ENCODE assay signal across 8 cellular contexts in the genomic region with DNA sequence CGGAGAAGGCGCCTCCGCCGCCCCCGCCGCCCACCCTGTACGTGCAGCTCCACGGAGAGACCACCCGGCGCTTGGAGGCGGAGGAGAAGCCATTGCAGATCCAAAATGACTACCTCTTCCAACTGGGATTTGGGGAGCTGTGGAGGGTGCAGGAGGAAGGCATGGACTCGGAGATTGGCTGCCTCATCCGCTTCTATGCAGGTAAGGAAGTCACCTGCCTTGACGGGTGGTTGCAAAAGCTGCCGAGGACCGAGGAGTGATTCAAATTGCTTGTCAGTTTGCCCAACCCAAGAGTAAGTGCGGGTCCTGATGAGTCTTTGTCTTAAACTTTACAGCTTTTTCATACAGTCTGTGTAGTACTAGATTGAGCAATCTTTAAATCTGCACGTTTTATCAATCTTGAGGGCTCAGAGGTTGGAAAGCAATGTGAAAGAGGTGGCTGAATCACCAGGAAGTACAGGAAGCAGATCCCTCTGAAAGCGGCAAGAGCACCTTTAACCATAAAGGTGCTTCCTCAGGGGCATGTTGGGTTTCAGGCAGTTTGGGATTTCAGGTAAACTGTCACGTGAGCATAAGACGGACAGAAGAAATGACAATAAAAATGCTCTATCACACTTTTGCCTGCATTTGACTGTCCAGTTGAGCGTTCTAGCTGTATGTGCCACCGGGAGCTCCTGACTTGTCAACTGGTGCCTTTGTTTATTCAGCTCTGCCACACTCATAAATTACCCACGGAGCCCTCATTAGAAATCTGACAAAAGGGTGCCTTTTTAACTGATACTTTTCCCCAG. TPM values are rescaled to one million over a fixed set of nuclear protein-coding genes. Genes with fewer than 3 reads are reported as not detected.
A peak's percentile ranks its signal among the peaks of the same experiment; 100 is the strongest.
DNase-seq lines count a peak whose midpoint lies in the region; ATAC-seq and TF ChIP-seq lines count a peak whose summit lies in the region.

No MANE protein-coding gene starts in this region.

- no peaks in the 10 kb centered on the region for H3K27me3 ChIP-seq in dorsolateral prefrontal cortex

- DNase-seq in NCI-H2107 treated with DMSO at 0.1 percent for 48 hours (lab: John Stamatoyannopoulos, UW; ENCODE audit: unreplicated experiment), result peak; percentile 93
- DNase-seq in NCI-H2107 (lab: John Stamatoyannopoulos, UW), result no peak
- peak; percentile 38 for DNase-seq in NCI-H510A (lab: John Stamatoyannopoulos, UW)
- peak; percentile 76 for DNase-seq in activated CD4-positive, alpha-beta T cell treated with anti-CD3 and anti-CD28 coated beads, Interleukin-2, amount 10 ng/mL, durations not matched to agents 24 days and 14 days
- peak in 3 of 10 donors; percentile 30 to 47 (median 39) for DNase-seq in dorsolateral prefrontal cortex
- DNase-seq in medulla oblongata (ENCODE audit: extremely low spot score), result peak; percentile 87
- DNase-seq in stimulated activated naive CD8-positive, alpha-beta T cell treated with anti-CD3 and anti-CD28 coated beads, Interleukin-15, Interleukin-2, amounts not matched to agents 100 U/mL and 50 U/mL, for 24 hours, result peak; percentile 37
- no peak for DNase-seq in iPS-NIHi11 (ENCODE audit: low spot score)

- peak overlapping the region; percentile 20 to 98 (median 92) for H3K27ac ChIP-seq in dorsolateral prefrontal cortex

- H3K27ac Mint-ChIP-seq in activated CD4-positive, alpha-beta T cell treated with anti-CD3 and anti-CD28 coated beads, Interleukin-2, amount 10 ng/mL, durations not matched to agents 24 days and 14 days, result peak overlapping the region; percentile 87

- intact Hi-C loops in activated CD4-positive, alpha-beta T cell treated with anti-CD3 and anti-CD28 coated beads, Interleukin-2, amount 10 ng/mL, durations not matched to agents 24 days and 14 days (cut with micrococcal nuclease), result loop anchor here (1.0 to 5.0 kb wide), 6 partner anchors 50 to 1230 kb away; partner anchors contain the start of genes HMSD, KDSR and VPS4B
- intact Hi-C loops in dorsolateral prefrontal cortex (cut with DNase I), result loop anchor here (2.0 to 10.0 kb wide), 6 partner anchors 35 to 532 kb away; partner anchors contain the start of genes PIGN (in 1 of the 2) and RELCH (in 1 of the 2)

- peak overlapping the region; percentile 73 for H3K4me3 Mint-ChIP-seq in activated CD4-positive, alpha-beta T cell treated with anti-CD3 and anti-CD28 coated beads, Interleukin-2, amount 10 ng/mL, durations not matched to agents 24 days and 14 days

- H3K9me3 Mint-ChIP-seq in activated CD4-positive, alpha-beta T cell treated with anti-CD3 and anti-CD28 coated beads, Interleukin-2, amount 10 ng/mL, durations not matched to agents 24 days and 14 days, result no peaks in the 10 kb centered on the region

- peaks cover 30% of the 10 kb centered on the region for H3K4me1 Mint-ChIP-seq in activated CD4-positive, alpha-beta T cell treated with anti-CD3 and anti-CD28 coated beads, Interleukin-2, amount 10 ng/mL, durations not matched to agents 24 days and 14 days

- H3K4me3 ChIP-seq in dorsolateral prefrontal cortex, result peak overlapping the region; percentile 66 to 95 (median 84)

- H3K36me3 Mint-ChIP-seq in activated CD4-positive, alpha-beta T cell treated with anti-CD3 and anti-CD28 coated beads, Interleukin-2, amount 10 ng/mL, durations not matched to agents 24 days and 14 days (ENCODE audit: low read depth), result peaks cover 2% of the 10 kb centered on the region

- H3K27me3 Mint-ChIP-seq in activated CD4-positive, alpha-beta T cell treated with anti-CD3 and anti-CD28 coated beads, Interleukin-2, amount 10 ng/mL, durations not matched to agents 24 days and 14 days, result peaks cover 24% of the 10 kb centered on the region

- TF ChIP-seq CTCF in dorsolateral prefrontal cortex (IDR thresholded peaks at IDR 0.05 in 54 of 56, conservative IDR thresholded peaks at IDR 0.05 in 2 of 56; ENCODE audit: low read depth in 1 of 56, partially characterized antibody in 56 of 56), result peak in 9 of 56 donors; percentile 0 to 27 (median 4)

- ATAC-seq in stimulated activated naive CD8-positive, alpha-beta T cell treated with anti-CD3 and anti-CD28 coated beads, Interleukin-15, Interleukin-2, amounts not matched to agents 100 U/mL and 50 U/mL, for 24 hours, result peak; percentile 31

RNA-seq across cellular contexts. Expression of gene PHLPP1, which starts 1.9 kb away (rescaled TPM):
- total RNA-seq in activated CD4-positive, alpha-beta T cell treated with anti-CD3 and anti-CD28 coated beads, Interleukin-2, amount 10 ng/mL, durations not matched to agents 24 days and 14 days, result 12.3 and 14.3 TPM in 2 replicates
- 100 to 1,000 TPM in 66 of 120 experiments, 10 to 100 TPM in 54; 42.7 to 292 (median 103) TPM for total RNA-seq in dorsolateral prefrontal cortex

Comparison
In these comparisons a context has a peak if more than half of its experiments do, and no peak if none do; other contexts are left out.
1. DNase-seq: peak in NCI-H2107 treated with DMSO at 0.1 percent for 48 hours (single experiment), NCI-H510A (single experiment), activated CD4-positive, alpha-beta T cell treated with anti-CD3 and anti-CD28 coated beads, Interleukin-2, amount 10 ng/mL, durations not matched to agents 24 days and 14 days (single experiment), medulla oblongata (single experiment) and stimulated activated naive CD8-positive, alpha-beta T cell treated with anti-CD3 and anti-CD28 coated beads, Interleukin-15, Interleukin-2, amounts not matched to agents 100 U/mL and 50 U/mL, for 24 hours (single experiment); none in NCI-H2107 (single experiment) and iPS-NIHi11 (single experiment).